ENCODE assay signal across 11 cellular contexts in the genomic region with DNA sequence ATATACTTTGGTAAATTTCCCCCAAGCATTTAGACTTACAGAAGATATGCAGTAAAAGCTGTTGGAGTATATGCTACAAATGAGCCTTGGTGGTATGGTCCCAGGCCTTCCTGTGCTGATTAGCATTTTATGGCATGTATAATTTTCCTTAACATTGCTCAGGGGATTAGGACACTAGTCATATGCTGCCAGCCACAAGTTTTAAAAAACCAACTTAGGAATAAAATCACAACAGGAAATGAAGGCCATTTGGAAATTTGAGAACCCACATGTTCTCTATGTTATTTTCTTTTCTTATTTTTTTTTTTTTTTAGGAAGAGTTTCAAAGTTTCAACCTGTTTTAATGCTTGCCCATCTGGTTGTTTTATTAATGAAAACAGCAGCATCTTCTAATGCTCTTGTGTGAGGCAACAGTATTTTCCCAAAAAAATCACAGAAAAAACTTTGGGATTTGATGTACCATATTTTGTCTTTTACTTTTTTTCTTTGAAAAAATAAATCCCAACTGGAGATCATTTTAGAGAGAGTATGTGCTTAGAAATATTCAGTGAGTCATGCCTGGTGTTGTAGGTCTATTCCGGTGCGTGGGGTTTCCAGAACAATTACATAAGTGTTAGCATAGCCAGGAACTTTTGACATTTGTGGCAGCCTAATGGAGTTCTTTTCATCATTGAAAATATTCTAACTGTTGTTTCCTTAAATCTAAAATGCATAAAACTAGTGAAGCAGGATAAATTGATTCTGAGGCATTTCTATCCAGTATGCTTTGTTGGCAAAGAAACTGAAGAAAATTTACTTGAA. TPM values are rescaled to one million over a fixed set of nuclear protein-coding genes. Genes with fewer than 3 reads are reported as not detected.
DNase-seq lines count a peak whose midpoint lies in the region; ATAC-seq and TF ChIP-seq lines count a peak whose summit lies in the region.
"Had no signal": no experiment of that assay in that cellular context is flagged by ENCODE, and none has a peak within 500 bp of the region (broad histone marks: within the 10 kb centered on the region; RNA-seq: fewer than 3 reads in every experiment).

No MANE protein-coding gene starts in this region.

- intact Hi-C loops in left lung (cut with DNase I) (no loop called here), upper lobe of right lung (cut with DNase I) (no loop called here)

- H3K27me3 ChIP-seq in left lung (no peaks in the 10 kb centered on the region), upper lobe of right lung (no peaks in the 10 kb centered on the region)

- DNase-seq in DMS 273 (lab: John Stamatoyannopoulos, UW; ENCODE audit: unreplicated experiment) (peak; percentile 6), DMS 273 treated with DMSO at 0.1 percent for 48 hours (lab: John Stamatoyannopoulos, UW) (no peak), dermis blood vessel endothelial cell (peak; percentile 92), left lung (no peak), upper lobe of right lung (no peak), NCI-H2029 (lab: John Stamatoyannopoulos, UW) (no peak)
- DNase-seq in activated CD8-positive, alpha-beta memory T cell treated with anti-CD3 and anti-CD28 coated beads for 24 hours: no peak
- DNase-seq: activated CD4-positive, alpha-beta T cell treated with anti-CD3 and anti-CD28 coated beads for 48 hours had no signal

- H3K9me3 ChIP-seq in left lung (no peaks in the 10 kb centered on the region), upper lobe of right lung (no peaks in the 10 kb centered on the region)

- no peak overlapping the region for H3K4me3 ChIP-seq in left lung
- no peak overlapping the region for H3K4me3 ChIP-seq in upper lobe of right lung

- ATAC-seq in left lung (peak; percentile 48), upper lobe of right lung (peak; percentile 38), HG03097 (IDR thresholded peaks at IDR 0.05; ENCODE audit: low FRiP score, unreplicated experiment) (no peak)

- no peaks in the 10 kb centered on the region for H3K36me3 ChIP-seq in left lung
- no peaks in the 10 kb centered on the region for H3K36me3 ChIP-seq in upper lobe of right lung

- H3K4me1 ChIP-seq in left lung: peaks cover 21 to 35% of the 10 kb centered on the region in 2 donors
- H3K4me1 ChIP-seq in upper lobe of right lung: peaks cover 31% of the 10 kb centered on the region

- H3K27ac ChIP-seq in left lung: peak overlapping the region; percentile 43 to 46
- peak overlapping the region; percentile 34 for H3K27ac ChIP-seq in upper lobe of right lung
- H3K27ac ChIP-seq: 22Rv1, KMS-11 had no signal

- TF ChIP-seq CTCF in left lung (IDR thresholded peaks at IDR 0.05): no peak
- TF ChIP-seq CTCF in upper lobe of right lung (IDR thresholded peaks at IDR 0.05): no peak

RNA-seq across cellular contexts. Expression of gene DUSP6, which starts 21.7 kb away (rescaled TPM):
- total RNA-seq in dermis blood vessel endothelial cell (309 and 317 TPM in 2 replicates), left lung (100 to 1,000 TPM; 115 to 147 TPM), upper lobe of right lung (110 TPM)

Comparison
In these comparisons a context has a peak if more than half of its experiments do, and no peak if none do; other contexts are left out.
1. DNase-seq: peak in DMS 273 (single experiment) and dermis blood vessel endothelial cell (single experiment); none in DMS 273 treated with DMSO at 0.1 percent for 48 hours (single experiment), left lung (0 of 2), upper lobe of right lung (single experiment), NCI-H2029 (single experiment) and activated CD8-positive, alpha-beta memory T cell treated with anti-CD3 and anti-CD28 coated beads for 24 hours (single experiment).